8 cellular contexts compared by ENCODE assay signal in the genomic region with DNA sequence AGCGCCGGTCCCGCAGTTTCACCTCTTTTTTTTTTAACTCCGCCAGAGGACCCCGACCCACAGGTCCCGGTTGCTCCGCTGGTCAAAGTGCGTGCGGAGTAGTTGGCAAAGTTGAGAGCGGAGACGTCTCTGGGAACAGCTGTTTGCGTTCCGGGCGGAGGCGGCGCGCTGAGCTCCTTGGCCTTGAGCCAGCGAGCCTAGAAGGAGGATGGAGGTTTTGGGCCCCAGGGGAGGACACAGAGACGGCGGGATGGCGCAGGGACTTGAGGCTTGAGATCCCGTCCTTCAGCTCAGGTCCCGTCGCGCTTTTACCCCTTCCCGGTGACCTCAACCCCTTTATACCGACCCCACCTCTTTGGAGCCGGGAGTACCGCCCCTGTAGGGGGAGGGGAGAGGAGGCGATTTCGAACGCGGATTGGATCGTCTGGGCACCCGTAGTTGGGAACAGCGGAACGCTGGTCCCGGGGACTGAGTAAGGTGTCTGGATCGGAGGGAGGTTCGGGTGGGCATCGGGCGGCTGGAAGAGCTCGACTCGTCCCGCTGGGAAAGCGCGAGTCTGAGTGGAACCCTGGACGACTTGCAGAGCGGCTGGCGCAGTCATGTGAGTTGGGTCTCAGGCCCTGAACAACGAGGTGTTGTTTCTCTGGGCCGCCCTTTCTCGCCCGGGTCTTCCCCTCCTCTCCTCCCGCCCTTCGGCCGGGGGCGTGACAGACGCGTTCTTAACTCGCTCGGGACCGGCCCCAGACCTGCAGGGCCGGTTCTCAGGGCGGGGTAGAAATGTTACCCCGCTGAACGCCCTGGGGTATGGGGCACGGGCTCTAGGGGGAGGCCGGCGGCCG. TPM values are rescaled to one million over a fixed set of nuclear protein-coding genes. Genes with fewer than 3 reads are reported as not detected.
DNase-seq lines count a peak whose midpoint lies in the region; ATAC-seq, FAIRE-seq and TF ChIP-seq lines count a peak whose summit lies in the region.

TSS of gene WBP4 (plus strand) at position 435 of the 839 bp plus-strand sequence. CDS start at position 600, 165 bp downstream.

- H3K36me3 Mint-ChIP-seq in activated naive CD8-positive, alpha-beta T cell treated with anti-CD3 and anti-CD28 coated beads for 36 hours: peaks cover 26% of the 10 kb centered on the region

- ATAC-seq in HG02610 (IDR thresholded peaks at IDR 0.05; ENCODE audit: unreplicated experiment): peak; percentile 75
- peak; percentile 83 for ATAC-seq in Right ventricle myocardium superior (ENCODE audit: poor library complexity)
- peak; percentile 77 to 86 (median 80) for ATAC-seq in pancreas

- H3K27me3 ChIP-seq in pancreas (no peaks in the 10 kb centered on the region), thyroid gland (no peaks in the 10 kb centered on the region)

- no peak for FAIRE-seq in pancreas (lab: Jason Lieb, UNC)

- intact Hi-C loops in Right ventricle myocardium superior (cut with DNase I) (no loop called here), pancreas (cut with DNase I) (no loop called here), thyroid gland (cut with DNase I) (loop anchor here (10.0 kb wide), 1 partner anchor 286 kb away; the partner anchor contains the start of gene MRPS31)

- H3K27me3 Mint-ChIP-seq in activated naive CD8-positive, alpha-beta T cell treated with anti-CD3 and anti-CD28 coated beads for 36 hours: peaks cover 6% of the 10 kb centered on the region

- peaks cover 62% of the 10 kb centered on the region for H3K4me1 Mint-ChIP-seq in activated naive CD8-positive, alpha-beta T cell treated with anti-CD3 and anti-CD28 coated beads for 36 hours

- TF ChIP-seq CTCF in GM12864 (IDR thresholded peaks at IDR 0.05; ENCODE audit: low read depth, low read length, missing control alignments): no peak
- no peak for TF ChIP-seq CTCF in pancreas (IDR thresholded peaks at IDR 0.05)
- TF ChIP-seq CTCF in thyroid gland (IDR thresholded peaks at IDR 0.05): peak in 2 of 6 experiments; percentile 24 to 28

- H3K4me3 ChIP-seq in GM12864 (ENCODE audit: low read depth, low read length) (peak within 1 kb of the TSS; percentile 68), pancreas (peak within 1 kb of the TSS; percentile 51 to 81 (median 74)), thyroid gland (replicated peaks in 1 of 3) (peak within 1 kb of the TSS; percentile 64 to 76 (median 66))

- peak within 1 kb of the TSS; percentile 99 for H3K27ac Mint-ChIP-seq in activated naive CD8-positive, alpha-beta T cell treated with anti-CD3 and anti-CD28 coated beads for 36 hours

- H3K27ac ChIP-seq in pancreas (peak within 1 kb of the TSS; percentile 94 to 97 (median 95)), thyroid gland (peak within 1 kb of the TSS; percentile 99)

- 0% methylated on average over 51 to 71 of the region's 71 CpGs for WGBS in pancreas, 2 donors
- 0 to 1% methylated on average over 12 to 47 of the region's 71 CpGs for WGBS in thyroid gland, 2 donors

- no peaks in the 10 kb centered on the region for H3K9me3 ChIP-seq in pancreas
- H3K9me3 ChIP-seq in thyroid gland: no peaks in the 10 kb centered on the region

- peak within 1 kb of the TSS; percentile 99 for H3K4me3 Mint-ChIP-seq in activated naive CD8-positive, alpha-beta T cell treated with anti-CD3 and anti-CD28 coated beads for 36 hours

- H3K4me1 ChIP-seq in pancreas (peaks cover 9 to 43% (median 33%) of the 10 kb centered on the region in 3 donors), thyroid gland (peaks cover 26 to 49% of the 10 kb centered on the region in 2 donors)

- TF ChIP-seq POLR2A in thyroid gland (IDR thresholded peaks at IDR 0.05): peak; percentile 50 to 81

- H3K9me3 Mint-ChIP-seq in activated naive CD8-positive, alpha-beta T cell treated with anti-CD3 and anti-CD28 coated beads for 36 hours: no peaks in the 10 kb centered on the region

- H3K36me3 ChIP-seq in pancreas (peaks cover 0 to 12% (median 4%) of the 10 kb centered on the region in 3 donors), thyroid gland (no peaks in the 10 kb centered on the region)

- DNase-seq in GM12864 (ENCODE audit: low read depth) (peak; percentile 83), NCI-H1092 treated with DMSO at 0.1 percent for 48 hours (lab: John Stamatoyannopoulos, UW) (peak; percentile 88), SKM-1 treated with dmso at 0.1 percent for 144 hours (lab: John Stamatoyannopoulos, UW; ENCODE audit: unreplicated experiment) (peak; percentile 92), Right ventricle myocardium superior (peak; percentile 95), pancreas (peak; percentile 93 to 97 (median 94)), thyroid gland (peak; percentile 95 to 96)
- peak; percentile 89 for DNase-seq in activated naive CD8-positive, alpha-beta T cell treated with anti-CD3 and anti-CD28 coated beads for 36 hours

RNA-seq across cellular contexts. Expression of gene WBP4, which starts in this region (rescaled TPM):
- 10 to 100 TPM; 15.9 to 16.7 TPM for total RNA-seq in activated naive CD8-positive, alpha-beta T cell treated with anti-CD3 and anti-CD28 coated beads for 36 hours
- total RNA-seq in Right ventricle myocardium superior: 18.6 TPM
- total RNA-seq in pancreas: 1 to 10 TPM; 2.1 to 5.4 (median 3.0) TPM
- 10 to 100 TPM in 1 of 2 donors, 1 to 10 TPM in 1; 5.1 to 12.2 TPM for polyA plus RNA-seq in pancreas
- total RNA-seq in thyroid gland: 10 to 100 TPM in 3 of 4 donors, 1 to 10 TPM in 1; 9.4 to 19.2 (median 10.6) TPM

Comparison
In these comparisons a context has a peak if more than half of its experiments do, and no peak if none do; other contexts are left out.
1. Peak in every context shown above with its lines: DNase-seq, ATAC-seq, H3K4me3 ChIP-seq and H3K27ac ChIP-seq.